12 cellular contexts compared by ENCODE assay signal in genomic region chr2:133240505-133241230, GRCh38.
DNase-seq lines count a peak whose midpoint lies in the region; ATAC-seq and TF ChIP-seq lines count a peak whose summit lies in the region.
"Had no signal": no experiment of that assay in that cellular context is flagged by ENCODE, and none has a peak within 500 bp of the region (broad histone marks: within the 10 kb centered on the region; RNA-seq: fewer than 3 reads in every experiment).

No MANE protein-coding gene starts in this region.

- peak overlapping the region; percentile 93 for H3K27ac Mint-ChIP-seq in HFFc6
- H3K27ac Mint-ChIP-seq: activated CD4-positive, alpha-beta T cell treated with anti-CD3 and anti-CD28 coated beads for 36 hours; CD4-positive, alpha-beta T cell; T-cell had no signal

- no peaks in the 10 kb centered on the region for H3K36me3 Mint-ChIP-seq in HFFc6 (ENCODE audit: low read depth)
- H3K36me3 Mint-ChIP-seq: T-cell had no signal

- ATAC-seq in lower lobe of right lung, result peak in 1 of 2 donors; percentile 19
- ATAC-seq: activated CD4-positive, alpha-beta T cell treated with anti-CD3 and anti-CD28 coated beads for 36 hours; T-cell had no signal

- H3K4me3 ChIP-seq in AG09309 (ENCODE audit: control insufficient read depth, low read depth, low read length), result peak overlapping the region; percentile 22
- peak overlapping the region; percentile 9 for H3K4me3 ChIP-seq in brain microvascular endothelial cell (ENCODE audit: low read depth, low read length)
- peak overlapping the region; percentile 31 for H3K4me3 ChIP-seq in lower lobe of right lung

- peak overlapping the region; percentile 88 for H3K4me3 Mint-ChIP-seq in HFFc6
- H3K4me3 Mint-ChIP-seq: activated CD4-positive, alpha-beta T cell treated with anti-CD3 and anti-CD28 coated beads for 36 hours; CD4-positive, alpha-beta T cell; T-cell had no signal

- peaks cover 4% of the 10 kb centered on the region for H3K27me3 Mint-ChIP-seq in HFFc6 (ENCODE audit: insufficient read depth)
- H3K27me3 Mint-ChIP-seq: activated CD4-positive, alpha-beta T cell treated with anti-CD3 and anti-CD28 coated beads for 36 hours; CD4-positive, alpha-beta T cell; T-cell had no signal

- H3K9me3 Mint-ChIP-seq in HFFc6, result no peaks in the 10 kb centered on the region
- H3K9me3 Mint-ChIP-seq: CD4-positive, alpha-beta T cell had no signal

- H3K27ac ChIP-seq in brain microvascular endothelial cell, result peak overlapping the region; percentile 58
- peak overlapping the region; percentile 42 for H3K27ac ChIP-seq in lower lobe of right lung

- H3K27me3 ChIP-seq in brain microvascular endothelial cell (replicated peaks) (no peaks in the 10 kb centered on the region), lower lobe of right lung (ENCODE audit: low read depth) (no peaks in the 10 kb centered on the region)

- H3K4me1 Mint-ChIP-seq in HFFc6 (ENCODE audit: low read depth), result peaks cover 28% of the 10 kb centered on the region
- H3K4me1 Mint-ChIP-seq: activated CD4-positive, alpha-beta T cell treated with anti-CD3 and anti-CD28 coated beads for 36 hours; T-cell had no signal

- no peaks in the 10 kb centered on the region for H3K36me3 ChIP-seq in brain microvascular endothelial cell (replicated peaks)
- H3K36me3 ChIP-seq in lower lobe of right lung, result no peaks in the 10 kb centered on the region

- H3K4me1 ChIP-seq in lower lobe of right lung, result peaks cover 4% of the 10 kb centered on the region

- no peaks in the 10 kb centered on the region for H3K9me3 ChIP-seq in lower lobe of right lung

- in situ Hi-C loops in brain microvascular endothelial cell (cut with HindIII; ENCODE audit: low pct_ligation_motif_present, low sequenced_read_pairs), result no loop called here

- intact Hi-C loops in lower lobe of right lung (cut with DNase I), result no loop called here

- no peak for TF ChIP-seq CTCF in AG09309 (IDR thresholded peaks at IDR 0.05; ENCODE audit: control insufficient read depth, insufficient read depth, low read depth, low read length, missing control alignments)
- TF ChIP-seq CTCF in HFFc6 (IDR thresholded peaks at IDR 0.05), result no peak
- no peak for TF ChIP-seq CTCF in brain microvascular endothelial cell (IDR thresholded peaks at IDR 0.05; ENCODE audit: low read depth, low read length, missing control alignments)
- no peak for TF ChIP-seq CTCF in lower lobe of right lung (IDR thresholded peaks at IDR 0.05)

- no peak for DNase-seq in AG09309 (ENCODE audit: low read depth)
- DNase-seq in HFFc6, result no peak
- no peak for DNase-seq in brain microvascular endothelial cell
- DNase-seq in lower lobe of right lung, result no peak
- no peak for DNase-seq in inferior parietal cortex (ENCODE audit: extremely low spot score)
- DNase-seq in activated CD8-positive, alpha-beta memory T cell treated with anti-CD3 and anti-CD28 coated beads, Interleukin-2, amount 50 U/mL, for 48 hours, result no peak
- no peak for DNase-seq in COR-L47 (lab: John Stamatoyannopoulos, UW)
- no peak for DNase-seq in GM19240 (ENCODE audit: insufficient read length, low spot score)
- DNase-seq: activated CD4-positive, alpha-beta T cell treated with anti-CD3 and anti-CD28 coated beads for 36 hours; CD4-positive, alpha-beta T cell; NCI-H2081 treated with DMSO at 0.1 percent for 48 hours; T-cell had no signal
